ENCODE assay signal across 1 cellular context in the genomic region with DNA sequence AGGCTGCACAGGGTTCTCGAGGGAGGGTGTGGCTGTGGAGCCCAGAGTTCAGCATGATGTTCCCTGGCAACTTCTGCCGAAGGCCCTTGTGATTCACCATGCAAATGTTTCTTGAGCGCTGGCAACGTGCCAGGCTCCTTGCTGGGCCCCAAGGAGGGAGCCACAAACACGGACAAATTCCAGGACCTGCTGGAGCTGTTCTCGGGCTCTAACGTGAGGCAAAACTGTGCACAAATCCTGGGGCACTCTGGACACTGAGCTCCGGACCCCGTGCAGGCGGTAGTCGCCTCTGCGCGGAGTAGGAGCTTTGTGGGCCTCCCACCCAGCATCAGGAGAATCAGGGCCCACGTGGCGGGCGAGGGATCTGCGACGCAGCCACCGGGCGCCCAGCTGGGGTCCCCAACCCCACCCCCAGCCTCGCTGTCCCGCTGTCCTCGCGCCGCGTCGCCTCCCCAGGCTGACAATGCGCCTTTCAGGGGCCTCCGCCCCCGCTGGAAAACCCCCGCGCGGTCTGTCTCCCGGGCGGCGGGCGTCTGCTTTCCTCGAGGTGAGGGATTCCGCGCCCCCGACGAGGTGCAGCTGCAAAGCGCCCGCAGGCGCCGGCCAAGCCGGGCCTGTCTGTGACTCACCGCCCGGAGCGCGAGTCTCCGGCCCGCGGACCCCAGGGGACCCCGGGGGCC.
TF ChIP-seq lines count a peak whose summit lies in the region.

No MANE protein-coding gene starts in this region.

TF ChIP-seq in HEK293, 187 proteins besides CTCF, POLR2A, EP300 and RAD21 (continued from another document and continues in another):
- TF ChIP-seq, protein P1, sequence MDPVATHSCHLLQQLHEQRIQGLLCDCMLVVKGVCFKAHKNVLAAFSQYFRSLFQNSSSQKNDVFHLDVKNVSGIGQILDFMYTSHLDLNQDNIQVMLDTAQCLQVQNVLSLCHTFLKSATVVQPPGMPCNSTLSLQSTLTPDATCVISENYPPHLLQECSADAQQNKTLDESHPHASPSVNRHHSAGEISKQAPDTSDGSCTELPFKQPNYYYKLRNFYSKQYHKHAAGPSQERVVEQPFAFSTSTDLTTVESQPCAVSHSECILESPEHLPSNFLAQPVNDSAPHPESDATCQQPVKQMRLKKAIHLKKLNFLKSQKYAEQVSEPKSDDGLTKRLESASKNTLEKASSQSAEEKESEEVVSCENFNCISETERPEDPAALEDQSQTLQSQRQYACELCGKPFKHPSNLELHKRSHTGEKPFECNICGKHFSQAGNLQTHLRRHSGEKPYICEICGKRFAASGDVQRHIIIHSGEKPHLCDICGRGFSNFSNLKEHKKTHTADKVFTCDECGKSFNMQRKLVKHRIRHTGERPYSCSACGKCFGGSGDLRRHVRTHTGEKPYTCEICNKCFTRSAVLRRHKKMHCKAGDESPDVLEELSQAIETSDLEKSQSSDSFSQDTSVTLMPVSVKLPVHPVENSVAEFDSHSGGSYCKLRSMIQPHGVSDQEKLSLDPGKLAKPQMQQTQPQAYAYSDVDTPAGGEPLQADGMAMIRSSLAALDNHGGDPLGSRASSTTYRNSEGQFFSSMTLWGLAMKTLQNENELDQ (tag by site-specific recombination; IDR thresholded peaks at IDR 0.05; ENCODE audit: low read depth): no peak
- TF ChIP-seq, protein P2, sequence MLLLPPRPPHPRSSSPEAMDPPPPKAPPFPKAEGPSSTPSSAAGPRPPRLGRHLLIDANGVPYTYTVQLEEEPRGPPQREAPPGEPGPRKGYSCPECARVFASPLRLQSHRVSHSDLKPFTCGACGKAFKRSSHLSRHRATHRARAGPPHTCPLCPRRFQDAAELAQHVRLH (tag by site-specific recombination; IDR thresholded peaks at IDR 0.05): peak; percentile 51; the same call in 1 of the 2 replicates
- TF ChIP-seq ZNF560 (tag by site-specific recombination; IDR thresholded peaks at IDR 0.05; ENCODE audit: borderline replicate concordance): no peak
- no peak for TF ChIP-seq SALL2 (tag by site-specific recombination; IDR thresholded peaks at IDR 0.05; ENCODE audit: borderline replicate concordance)
- TF ChIP-seq, protein P3, sequence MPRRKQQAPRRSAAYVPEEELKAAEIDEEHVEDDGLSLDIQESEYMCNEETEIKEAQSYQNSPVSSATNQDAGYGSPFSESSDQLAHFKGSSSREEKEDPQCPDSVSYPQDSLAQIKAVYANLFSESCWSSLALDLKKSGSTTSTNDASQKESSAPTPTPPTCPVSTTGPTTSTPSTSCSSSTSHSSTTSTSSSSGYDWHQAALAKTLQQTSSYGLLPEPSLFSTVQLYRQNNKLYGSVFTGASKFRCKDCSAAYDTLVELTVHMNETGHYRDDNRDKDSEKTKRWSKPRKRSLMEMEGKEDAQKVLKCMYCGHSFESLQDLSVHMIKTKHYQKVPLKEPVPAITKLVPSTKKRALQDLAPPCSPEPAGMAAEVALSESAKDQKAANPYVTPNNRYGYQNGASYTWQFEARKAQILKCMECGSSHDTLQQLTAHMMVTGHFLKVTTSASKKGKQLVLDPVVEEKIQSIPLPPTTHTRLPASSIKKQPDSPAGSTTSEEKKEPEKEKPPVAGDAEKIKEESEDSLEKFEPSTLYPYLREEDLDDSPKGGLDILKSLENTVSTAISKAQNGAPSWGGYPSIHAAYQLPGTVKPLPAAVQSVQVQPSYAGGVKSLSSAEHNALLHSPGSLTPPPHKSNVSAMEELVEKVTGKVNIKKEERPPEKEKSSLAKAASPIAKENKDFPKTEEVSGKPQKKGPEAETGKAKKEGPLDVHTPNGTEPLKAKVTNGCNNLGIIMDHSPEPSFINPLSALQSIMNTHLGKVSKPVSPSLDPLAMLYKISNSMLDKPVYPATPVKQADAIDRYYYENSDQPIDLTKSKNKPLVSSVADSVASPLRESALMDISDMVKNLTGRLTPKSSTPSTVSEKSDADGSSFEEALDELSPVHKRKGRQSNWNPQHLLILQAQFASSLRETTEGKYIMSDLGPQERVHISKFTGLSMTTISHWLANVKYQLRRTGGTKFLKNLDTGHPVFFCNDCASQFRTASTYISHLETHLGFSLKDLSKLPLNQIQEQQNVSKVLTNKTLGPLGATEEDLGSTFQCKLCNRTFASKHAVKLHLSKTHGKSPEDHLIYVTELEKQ (tag by site-specific recombination; IDR thresholded peaks at IDR 0.05; ENCODE audit: borderline replicate concordance): no peak
- no peak for TF ChIP-seq MZF1 (tag by site-specific recombination; IDR thresholded peaks at IDR 0.05; ENCODE audit: borderline replicate concordance)
- no peak for TF ChIP-seq YY1 (tag by site-specific recombination; IDR thresholded peaks at IDR 0.05)
- TF ChIP-seq, protein P4, sequence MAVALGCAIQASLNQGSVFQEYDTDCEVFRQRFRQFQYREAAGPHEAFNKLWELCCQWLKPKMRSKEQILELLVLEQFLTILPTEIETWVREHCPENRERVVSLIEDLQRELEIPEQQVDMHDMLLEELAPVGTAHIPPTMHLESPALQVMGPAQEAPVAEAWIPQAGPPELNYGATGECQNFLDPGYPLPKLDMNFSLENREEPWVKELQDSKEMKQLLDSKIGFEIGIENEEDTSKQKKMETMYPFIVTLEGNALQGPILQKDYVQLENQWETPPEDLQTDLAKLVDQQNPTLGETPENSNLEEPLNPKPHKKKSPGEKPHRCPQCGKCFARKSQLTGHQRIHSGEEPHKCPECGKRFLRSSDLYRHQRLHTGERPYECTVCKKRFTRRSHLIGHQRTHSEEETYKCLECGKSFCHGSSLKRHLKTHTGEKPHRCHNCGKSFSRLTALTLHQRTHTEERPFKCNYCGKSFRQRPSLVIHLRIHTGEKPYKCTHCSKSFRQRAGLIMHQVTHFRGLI (tag by site-specific recombination; IDR thresholded peaks at IDR 0.05): no peak
- no peak for TF ChIP-seq GFI1B (tag by site-specific recombination; IDR thresholded peaks at IDR 0.05)
- TF ChIP-seq ZNF211 (tag by site-specific recombination; IDR thresholded peaks at IDR 0.05; ENCODE audit: low read depth): no peak
- 0 out of 2 replicates have a peak, but pooled peaks have one; percentile 52 for TF ChIP-seq ZBTB21 (tag by site-specific recombination; IDR thresholded peaks at IDR 0.05)
- TF ChIP-seq ZNF433 (tag by site-specific recombination; IDR thresholded peaks at IDR 0.05; ENCODE audit: low read depth): no peak
- TF ChIP-seq, protein P5, sequence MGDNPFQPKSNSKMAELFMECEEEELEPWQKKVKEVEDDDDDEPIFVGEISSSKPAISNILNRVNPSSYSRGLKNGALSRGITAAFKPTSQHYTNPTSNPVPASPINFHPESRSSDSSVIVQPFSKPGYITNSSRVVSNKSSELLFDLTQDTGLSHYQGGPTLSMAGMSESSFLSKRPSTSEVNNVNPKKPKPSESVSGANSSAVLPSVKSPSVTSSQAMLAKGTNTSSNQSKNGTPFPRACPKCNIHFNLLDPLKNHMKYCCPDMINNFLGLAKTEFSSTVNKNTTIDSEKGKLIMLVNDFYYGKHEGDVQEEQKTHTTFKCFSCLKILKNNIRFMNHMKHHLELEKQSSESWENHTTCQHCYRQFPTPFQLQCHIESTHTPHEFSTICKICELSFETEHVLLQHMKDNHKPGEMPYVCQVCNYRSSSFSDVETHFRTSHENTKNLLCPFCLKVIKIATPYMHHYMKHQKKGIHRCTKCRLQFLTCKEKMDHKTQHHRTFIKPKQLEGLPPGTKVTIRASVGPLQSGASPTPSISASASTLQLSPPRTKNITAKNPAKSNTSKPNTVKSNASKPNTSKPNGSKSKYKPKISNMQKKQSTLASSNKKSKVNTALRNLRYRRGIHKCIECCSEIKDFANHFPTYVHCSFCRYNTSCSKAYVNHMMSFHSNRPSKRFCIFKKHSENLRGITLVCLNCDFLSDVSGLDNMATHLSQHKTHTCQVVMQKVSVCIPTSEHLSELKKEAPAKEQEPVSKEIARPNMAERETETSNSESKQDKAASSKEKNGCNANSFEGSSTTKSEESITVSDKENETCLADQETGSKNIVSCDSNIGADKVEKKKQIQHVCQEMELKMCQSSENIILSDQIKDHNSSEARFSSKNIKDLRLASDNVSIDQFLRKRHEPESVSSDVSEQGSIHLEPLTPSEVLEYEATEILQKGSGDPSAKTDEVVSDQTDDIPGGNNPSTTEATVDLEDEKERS (tag by site-specific recombination; IDR thresholded peaks at IDR 0.05): no peak
- TF ChIP-seq, protein P6, sequence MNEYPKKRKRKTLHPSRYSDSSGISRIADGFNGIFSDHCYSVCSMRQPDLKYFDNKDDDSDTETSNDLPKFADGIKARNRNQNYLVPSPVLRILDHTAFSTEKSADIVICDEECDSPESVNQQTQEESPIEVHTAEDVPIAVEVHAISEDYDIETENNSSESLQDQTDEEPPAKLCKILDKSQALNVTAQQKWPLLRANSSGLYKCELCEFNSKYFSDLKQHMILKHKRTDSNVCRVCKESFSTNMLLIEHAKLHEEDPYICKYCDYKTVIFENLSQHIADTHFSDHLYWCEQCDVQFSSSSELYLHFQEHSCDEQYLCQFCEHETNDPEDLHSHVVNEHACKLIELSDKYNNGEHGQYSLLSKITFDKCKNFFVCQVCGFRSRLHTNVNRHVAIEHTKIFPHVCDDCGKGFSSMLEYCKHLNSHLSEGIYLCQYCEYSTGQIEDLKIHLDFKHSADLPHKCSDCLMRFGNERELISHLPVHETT (tag by site-specific recombination; IDR thresholded peaks at IDR 0.05): no peak
- no peak for TF ChIP-seq ZNF132 (tag by site-specific recombination; IDR thresholded peaks at IDR 0.05; ENCODE audit: borderline replicate concordance)
- no peak; the same call in 1 of the 2 replicates for TF ChIP-seq BCL11B (tag by site-specific recombination; IDR thresholded peaks at IDR 0.05; ENCODE audit: low read depth)
- TF ChIP-seq ZNF16 (tag by site-specific recombination; IDR thresholded peaks at IDR 0.05; ENCODE audit: low read depth): no peak
- no peak for TF ChIP-seq ZBTB1 (tag by site-specific recombination; IDR thresholded peaks at IDR 0.05)
- TF ChIP-seq, protein P7, sequence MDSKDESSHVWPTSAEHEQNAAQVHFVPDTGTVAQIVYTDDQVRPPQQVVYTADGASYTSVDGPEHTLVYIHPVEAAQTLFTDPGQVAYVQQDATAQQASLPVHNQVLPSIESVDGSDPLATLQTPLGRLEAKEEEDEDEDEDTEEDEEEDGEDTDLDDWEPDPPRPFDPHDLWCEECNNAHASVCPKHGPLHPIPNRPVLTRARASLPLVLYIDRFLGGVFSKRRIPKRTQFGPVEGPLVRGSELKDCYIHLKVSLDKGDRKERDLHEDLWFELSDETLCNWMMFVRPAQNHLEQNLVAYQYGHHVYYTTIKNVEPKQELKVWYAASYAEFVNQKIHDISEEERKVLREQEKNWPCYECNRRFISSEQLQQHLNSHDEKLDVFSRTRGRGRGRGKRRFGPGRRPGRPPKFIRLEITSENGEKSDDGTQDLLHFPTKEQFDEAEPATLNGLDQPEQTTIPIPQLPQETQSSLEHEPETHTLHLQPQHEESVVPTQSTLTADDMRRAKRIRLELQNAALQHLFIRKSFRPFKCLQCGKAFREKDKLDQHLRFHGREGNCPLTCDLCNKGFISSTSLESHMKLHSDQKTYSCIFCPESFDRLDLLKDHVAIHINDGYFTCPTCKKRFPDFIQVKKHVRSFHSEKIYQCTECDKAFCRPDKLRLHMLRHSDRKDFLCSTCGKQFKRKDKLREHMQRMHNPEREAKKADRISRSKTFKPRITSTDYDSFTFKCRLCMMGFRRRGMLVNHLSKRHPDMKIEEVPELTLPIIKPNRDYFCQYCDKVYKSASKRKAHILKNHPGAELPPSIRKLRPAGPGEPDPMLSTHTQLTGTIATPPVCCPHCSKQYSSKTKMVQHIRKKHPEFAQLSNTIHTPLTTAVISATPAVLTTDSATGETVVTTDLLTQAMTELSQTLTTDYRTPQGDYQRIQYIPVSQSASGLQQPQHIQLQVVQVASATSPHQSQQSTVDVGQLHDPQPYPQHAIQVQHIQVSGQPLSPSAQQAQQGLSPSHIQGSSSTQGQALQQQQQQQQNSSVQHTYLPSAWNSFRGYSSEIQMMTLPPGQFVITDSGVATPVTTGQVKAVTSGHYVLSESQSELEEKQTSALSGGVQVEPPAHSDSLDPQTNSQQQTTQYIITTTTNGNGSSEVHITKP (tag by site-specific recombination; IDR thresholded peaks at IDR 0.05): peak; percentile 39; the same call in 1 of the 2 replicates
- TF ChIP-seq ZNF214 (tag by site-specific recombination; IDR thresholded peaks at IDR 0.05; ENCODE audit: borderline replicate concordance): no peak; the same call in 1 of the 2 replicates
- TF ChIP-seq, protein P8, sequence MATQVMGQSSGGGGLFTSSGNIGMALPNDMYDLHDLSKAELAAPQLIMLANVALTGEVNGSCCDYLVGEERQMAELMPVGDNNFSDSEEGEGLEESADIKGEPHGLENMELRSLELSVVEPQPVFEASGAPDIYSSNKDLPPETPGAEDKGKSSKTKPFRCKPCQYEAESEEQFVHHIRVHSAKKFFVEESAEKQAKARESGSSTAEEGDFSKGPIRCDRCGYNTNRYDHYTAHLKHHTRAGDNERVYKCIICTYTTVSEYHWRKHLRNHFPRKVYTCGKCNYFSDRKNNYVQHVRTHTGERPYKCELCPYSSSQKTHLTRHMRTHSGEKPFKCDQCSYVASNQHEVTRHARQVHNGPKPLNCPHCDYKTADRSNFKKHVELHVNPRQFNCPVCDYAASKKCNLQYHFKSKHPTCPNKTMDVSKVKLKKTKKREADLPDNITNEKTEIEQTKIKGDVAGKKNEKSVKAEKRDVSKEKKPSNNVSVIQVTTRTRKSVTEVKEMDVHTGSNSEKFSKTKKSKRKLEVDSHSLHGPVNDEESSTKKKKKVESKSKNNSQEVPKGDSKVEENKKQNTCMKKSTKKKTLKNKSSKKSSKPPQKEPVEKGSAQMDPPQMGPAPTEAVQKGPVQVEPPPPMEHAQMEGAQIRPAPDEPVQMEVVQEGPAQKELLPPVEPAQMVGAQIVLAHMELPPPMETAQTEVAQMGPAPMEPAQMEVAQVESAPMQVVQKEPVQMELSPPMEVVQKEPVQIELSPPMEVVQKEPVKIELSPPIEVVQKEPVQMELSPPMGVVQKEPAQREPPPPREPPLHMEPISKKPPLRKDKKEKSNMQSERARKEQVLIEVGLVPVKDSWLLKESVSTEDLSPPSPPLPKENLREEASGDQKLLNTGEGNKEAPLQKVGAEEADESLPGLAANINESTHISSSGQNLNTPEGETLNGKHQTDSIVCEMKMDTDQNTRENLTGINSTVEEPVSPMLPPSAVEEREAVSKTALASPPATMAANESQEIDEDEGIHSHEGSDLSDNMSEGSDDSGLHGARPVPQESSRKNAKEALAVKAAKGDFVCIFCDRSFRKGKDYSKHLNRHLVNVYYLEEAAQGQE (tag by site-specific recombination; IDR thresholded peaks at IDR 0.05): 0 out of 2 replicates have a peak, but pooled peaks have one; percentile 23
- no peak for TF ChIP-seq ZNF155 (tag by site-specific recombination; IDR thresholded peaks at IDR 0.05)
- TF ChIP-seq, protein P9, sequence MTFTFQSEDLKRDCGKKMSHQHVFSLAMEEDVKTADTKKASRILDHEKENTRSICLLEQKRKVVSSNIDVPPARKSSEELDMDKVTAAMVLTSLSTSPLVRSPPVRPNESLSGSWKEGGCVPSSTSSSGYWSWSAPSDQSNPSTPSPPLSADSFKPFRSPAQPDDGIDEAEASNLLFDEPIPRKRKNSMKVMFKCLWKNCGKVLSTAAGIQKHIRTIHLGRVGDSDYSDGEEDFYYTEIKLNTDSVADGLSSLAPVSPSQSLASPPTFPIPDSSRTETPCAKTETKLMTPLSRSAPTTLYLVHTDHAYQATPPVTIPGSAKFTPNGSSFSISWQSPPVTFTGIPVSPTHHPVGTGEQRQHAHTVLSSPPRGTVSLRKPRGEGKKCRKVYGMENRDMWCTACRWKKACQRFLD (tag by site-specific recombination; IDR thresholded peaks at IDR 0.05): no peak
- no peak for TF ChIP-seq ZNF138 (tag by site-specific recombination; IDR thresholded peaks at IDR 0.05; ENCODE audit: borderline replicate concordance)
- TF ChIP-seq ZXDB (tag by site-specific recombination; IDR thresholded peaks at IDR 0.05): peak; percentile 40; the same call in 1 of the 2 replicates
- TF ChIP-seq TRIM28 (IDR thresholded peaks at IDR 0.05; ENCODE audit: borderline replicate concordance, low read length): no peak
- TF ChIP-seq MEIS1 (CRISPR knock-in tag; IDR thresholded peaks at IDR 0.05; ENCODE audit: borderline replicate concordance): no peak
- no peak for TF ChIP-seq ZNF239 (tag by site-specific recombination; IDR thresholded peaks at IDR 0.05)
- TF ChIP-seq ZNF426 (tag by site-specific recombination; IDR thresholded peaks at IDR 0.05): no peak
- 0 out of 2 replicates have a peak, but pooled peaks have one; percentile 9 for TF ChIP-seq ZNF596 (tag by site-specific recombination; IDR thresholded peaks at IDR 0.05)
- no peak for TF ChIP-seq ZNF19 (tag by site-specific recombination; IDR thresholded peaks at IDR 0.05; ENCODE audit: low read depth)
